In the genomic region with DNA sequence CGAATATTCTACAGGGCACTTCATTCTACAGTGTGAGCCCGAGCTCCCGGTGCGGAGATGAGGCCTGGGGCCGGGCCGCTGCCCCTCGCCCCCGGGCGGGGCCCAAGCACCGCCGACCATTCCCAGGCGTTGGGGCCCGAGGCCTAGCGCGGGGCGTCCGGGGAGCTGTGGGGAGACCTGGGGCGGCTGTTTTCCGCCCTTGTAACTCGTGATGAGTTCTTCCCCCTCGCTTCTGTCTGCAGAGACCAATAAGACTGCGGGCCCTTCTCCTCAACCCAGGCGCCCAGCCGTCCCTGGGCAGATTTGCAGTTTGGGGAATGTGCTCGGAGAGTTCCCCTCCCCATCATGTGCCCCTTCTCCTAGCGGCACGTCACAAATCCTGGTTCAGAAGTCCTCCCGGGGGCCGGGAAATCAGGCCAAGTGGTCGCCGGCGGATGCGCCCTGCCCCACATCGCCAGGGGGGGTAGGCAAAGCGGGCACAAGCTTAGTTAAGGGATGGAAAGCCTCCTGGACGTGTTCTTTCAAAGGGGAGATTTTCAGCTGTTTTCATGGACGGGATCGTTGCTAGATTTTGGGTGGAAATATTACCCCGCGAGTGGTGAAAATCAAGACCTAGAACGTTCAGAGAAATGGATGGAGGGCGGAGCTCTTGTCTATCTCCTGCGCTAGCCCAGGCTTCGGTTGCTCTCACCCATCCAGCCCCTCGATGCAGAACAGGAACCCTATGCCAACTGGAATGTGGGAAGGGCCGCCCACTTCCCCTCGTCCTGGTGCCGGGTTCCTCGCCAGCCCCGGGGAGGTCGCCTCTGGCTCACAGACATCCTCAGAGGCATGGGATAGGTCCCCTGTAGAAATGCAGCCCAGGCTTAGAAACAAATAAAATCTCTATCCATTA, we compare ENCODE assay signal across 3 cellular contexts.
TF ChIP-seq lines count a peak whose summit lies in the region.

No MANE protein-coding gene starts in this region.

TF ChIP-seq in SK-N-SH, 30 proteins besides CTCF, POLR2A, EP300 and RAD21 (continued from another document):
- TF ChIP-seq SMC3 (IDR thresholded peaks at IDR 0.05; ENCODE audit: low read depth, low read length) (no peak), YY1 (IDR thresholded peaks at IDR 0.05; ENCODE audit: low read depth) (no peak), MXI1 (IDR thresholded peaks at IDR 0.05; ENCODE audit: low read depth, low read length) (no peak), RCOR1 (IDR thresholded peaks at IDR 0.05; ENCODE audit: low read length) (no peak), ELF1 (IDR thresholded peaks at IDR 0.05) (no peak), EZH2phosphoT487 (IDR thresholded peaks at IDR 0.05; ENCODE audit: borderline replicate concordance, low read depth) (no peak), NFIC (IDR thresholded peaks at IDR 0.05; ENCODE audit: borderline replicate concordance) (no peak), GATA2 (CRISPR knock-in tag; IDR thresholded peaks at IDR 0.05) (no peak), TCF12 (IDR thresholded peaks at IDR 0.05) (no peak), CHD2 (IDR thresholded peaks at IDR 0.05; ENCODE audit: low read length, partially characterized antibody) (no peak), MEF2A (IDR thresholded peaks at IDR 0.05; ENCODE audit: borderline replicate concordance, low read depth) (no peak), NRF1 (IDR thresholded peaks at IDR 0.05; ENCODE audit: low read depth, low read length) (no peak), POLR2AphosphoS5 (IDR thresholded peaks at IDR 0.05; ENCODE audit: low read depth, low read length) (no peak)
- TF ChIP-seq, protein P1, sequence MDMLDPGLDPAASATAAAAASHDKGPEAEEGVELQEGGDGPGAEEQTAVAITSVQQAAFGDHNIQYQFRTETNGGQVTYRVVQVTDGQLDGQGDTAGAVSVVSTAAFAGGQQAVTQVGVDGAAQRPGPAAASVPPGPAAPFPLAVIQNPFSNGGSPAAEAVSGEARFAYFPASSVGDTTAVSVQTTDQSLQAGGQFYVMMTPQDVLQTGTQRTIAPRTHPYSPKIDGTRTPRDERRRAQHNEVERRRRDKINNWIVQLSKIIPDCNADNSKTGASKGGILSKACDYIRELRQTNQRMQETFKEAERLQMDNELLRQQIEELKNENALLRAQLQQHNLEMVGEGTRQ (IDR thresholded peaks at IDR 0.05; ENCODE audit: borderline replicate concordance, low read depth, low read length): no peak
- TF ChIP-seq, protein P2, sequence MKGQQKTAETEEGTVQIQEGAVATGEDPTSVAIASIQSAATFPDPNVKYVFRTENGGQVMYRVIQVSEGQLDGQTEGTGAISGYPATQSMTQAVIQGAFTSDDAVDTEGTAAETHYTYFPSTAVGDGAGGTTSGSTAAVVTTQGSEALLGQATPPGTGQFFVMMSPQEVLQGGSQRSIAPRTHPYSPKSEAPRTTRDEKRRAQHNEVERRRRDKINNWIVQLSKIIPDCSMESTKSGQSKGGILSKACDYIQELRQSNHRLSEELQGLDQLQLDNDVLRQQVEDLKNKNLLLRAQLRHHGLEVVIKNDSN (IDR thresholded peaks at IDR 0.05; ENCODE audit: borderline replicate concordance, low read depth): no peak
- TF ChIP-seq, protein P3, sequence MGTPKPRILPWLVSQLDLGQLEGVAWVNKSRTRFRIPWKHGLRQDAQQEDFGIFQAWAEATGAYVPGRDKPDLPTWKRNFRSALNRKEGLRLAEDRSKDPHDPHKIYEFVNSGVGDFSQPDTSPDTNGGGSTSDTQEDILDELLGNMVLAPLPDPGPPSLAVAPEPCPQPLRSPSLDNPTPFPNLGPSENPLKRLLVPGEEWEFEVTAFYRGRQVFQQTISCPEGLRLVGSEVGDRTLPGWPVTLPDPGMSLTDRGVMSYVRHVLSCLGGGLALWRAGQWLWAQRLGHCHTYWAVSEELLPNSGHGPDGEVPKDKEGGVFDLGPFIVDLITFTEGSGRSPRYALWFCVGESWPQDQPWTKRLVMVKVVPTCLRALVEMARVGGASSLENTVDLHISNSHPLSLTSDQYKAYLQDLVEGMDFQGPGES (IDR thresholded peaks at IDR 0.05; ENCODE audit: low read depth, low read length): no peak

TF ChIP-seq in SK-N-SH treated with all-trans-retinoic acid at 6 μM for 48 hours, 23 proteins besides CTCF, POLR2A, EP300 and RAD21 (continued from another document):
- TF ChIP-seq, protein P4, sequence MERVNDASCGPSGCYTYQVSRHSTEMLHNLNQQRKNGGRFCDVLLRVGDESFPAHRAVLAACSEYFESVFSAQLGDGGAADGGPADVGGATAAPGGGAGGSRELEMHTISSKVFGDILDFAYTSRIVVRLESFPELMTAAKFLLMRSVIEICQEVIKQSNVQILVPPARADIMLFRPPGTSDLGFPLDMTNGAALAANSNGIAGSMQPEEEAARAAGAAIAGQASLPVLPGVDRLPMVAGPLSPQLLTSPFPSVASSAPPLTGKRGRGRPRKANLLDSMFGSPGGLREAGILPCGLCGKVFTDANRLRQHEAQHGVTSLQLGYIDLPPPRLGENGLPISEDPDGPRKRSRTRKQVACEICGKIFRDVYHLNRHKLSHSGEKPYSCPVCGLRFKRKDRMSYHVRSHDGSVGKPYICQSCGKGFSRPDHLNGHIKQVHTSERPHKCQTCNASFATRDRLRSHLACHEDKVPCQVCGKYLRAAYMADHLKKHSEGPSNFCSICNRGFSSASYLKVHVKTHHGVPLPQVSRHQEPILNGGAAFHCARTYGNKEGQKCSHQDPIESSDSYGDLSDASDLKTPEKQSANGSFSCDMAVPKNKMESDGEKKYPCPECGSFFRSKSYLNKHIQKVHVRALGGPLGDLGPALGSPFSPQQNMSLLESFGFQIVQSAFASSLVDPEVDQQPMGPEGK (CRISPR knock-in tag; IDR thresholded peaks at IDR 0.05; ENCODE audit: borderline replicate concordance): no peak
- no peak for TF ChIP-seq ISL1 (CRISPR knock-in tag; IDR thresholded peaks at IDR 0.05)
- no peak for TF ChIP-seq ZNF565 (CRISPR knock-in tag; conservative IDR thresholded peaks at IDR 0.05; ENCODE audit: low read depth)
- TF ChIP-seq TCF4 (CRISPR knock-in tag; IDR thresholded peaks at IDR 0.05; ENCODE audit: borderline replicate concordance): no peak

TF ChIP-seq in neural cell, 6 proteins besides CTCF, POLR2A, EP300 and RAD21 (continued from another document):
- TF ChIP-seq, protein P5, sequence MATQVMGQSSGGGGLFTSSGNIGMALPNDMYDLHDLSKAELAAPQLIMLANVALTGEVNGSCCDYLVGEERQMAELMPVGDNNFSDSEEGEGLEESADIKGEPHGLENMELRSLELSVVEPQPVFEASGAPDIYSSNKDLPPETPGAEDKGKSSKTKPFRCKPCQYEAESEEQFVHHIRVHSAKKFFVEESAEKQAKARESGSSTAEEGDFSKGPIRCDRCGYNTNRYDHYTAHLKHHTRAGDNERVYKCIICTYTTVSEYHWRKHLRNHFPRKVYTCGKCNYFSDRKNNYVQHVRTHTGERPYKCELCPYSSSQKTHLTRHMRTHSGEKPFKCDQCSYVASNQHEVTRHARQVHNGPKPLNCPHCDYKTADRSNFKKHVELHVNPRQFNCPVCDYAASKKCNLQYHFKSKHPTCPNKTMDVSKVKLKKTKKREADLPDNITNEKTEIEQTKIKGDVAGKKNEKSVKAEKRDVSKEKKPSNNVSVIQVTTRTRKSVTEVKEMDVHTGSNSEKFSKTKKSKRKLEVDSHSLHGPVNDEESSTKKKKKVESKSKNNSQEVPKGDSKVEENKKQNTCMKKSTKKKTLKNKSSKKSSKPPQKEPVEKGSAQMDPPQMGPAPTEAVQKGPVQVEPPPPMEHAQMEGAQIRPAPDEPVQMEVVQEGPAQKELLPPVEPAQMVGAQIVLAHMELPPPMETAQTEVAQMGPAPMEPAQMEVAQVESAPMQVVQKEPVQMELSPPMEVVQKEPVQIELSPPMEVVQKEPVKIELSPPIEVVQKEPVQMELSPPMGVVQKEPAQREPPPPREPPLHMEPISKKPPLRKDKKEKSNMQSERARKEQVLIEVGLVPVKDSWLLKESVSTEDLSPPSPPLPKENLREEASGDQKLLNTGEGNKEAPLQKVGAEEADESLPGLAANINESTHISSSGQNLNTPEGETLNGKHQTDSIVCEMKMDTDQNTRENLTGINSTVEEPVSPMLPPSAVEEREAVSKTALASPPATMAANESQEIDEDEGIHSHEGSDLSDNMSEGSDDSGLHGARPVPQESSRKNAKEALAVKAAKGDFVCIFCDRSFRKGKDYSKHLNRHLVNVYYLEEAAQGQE (IDR thresholded peaks at IDR 0.05; ENCODE audit: borderline replicate concordance): no peak
